ENCODE assay signal across 1 cellular context in the genomic region with DNA sequence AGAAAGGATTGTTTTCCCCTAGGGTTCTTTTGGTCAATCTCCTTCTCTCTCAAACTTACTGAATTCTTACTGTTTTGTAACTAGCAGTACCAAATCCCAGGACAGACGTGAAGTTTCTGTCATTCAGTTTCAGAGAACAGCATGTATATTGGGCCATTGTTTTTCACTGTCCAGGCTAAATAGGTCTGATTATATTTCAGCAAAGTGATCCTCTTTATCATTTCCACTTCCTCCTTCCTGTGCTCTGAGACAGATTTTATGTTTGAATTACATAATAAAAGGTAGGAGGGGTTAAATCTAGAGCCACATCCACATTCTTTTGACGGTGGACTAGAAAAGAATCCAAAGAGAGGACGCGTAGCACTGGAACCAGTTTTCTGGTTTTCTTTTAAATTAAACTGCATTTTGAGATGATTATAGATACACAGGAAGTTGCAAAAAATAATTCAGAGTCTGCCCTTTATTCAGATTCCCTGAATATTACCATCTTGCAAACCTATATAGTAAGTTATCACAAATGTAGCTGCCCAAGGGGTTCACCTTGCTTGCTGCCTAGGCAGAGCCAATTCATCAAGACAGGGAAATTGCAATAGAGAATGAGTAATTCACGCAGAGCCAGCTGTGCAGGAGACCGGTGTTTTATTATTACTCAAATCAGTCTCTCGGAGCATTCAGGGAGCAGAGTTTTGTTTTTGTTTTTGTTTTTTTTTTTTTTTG.
TF ChIP-seq lines count a peak whose summit lies in the region.

No MANE protein-coding gene starts in this region.

TF ChIP-seq in WTC11, 78 proteins besides CTCF, POLR2A, EP300 and RAD21 (continued from another document):
- TF ChIP-seq, protein P1, sequence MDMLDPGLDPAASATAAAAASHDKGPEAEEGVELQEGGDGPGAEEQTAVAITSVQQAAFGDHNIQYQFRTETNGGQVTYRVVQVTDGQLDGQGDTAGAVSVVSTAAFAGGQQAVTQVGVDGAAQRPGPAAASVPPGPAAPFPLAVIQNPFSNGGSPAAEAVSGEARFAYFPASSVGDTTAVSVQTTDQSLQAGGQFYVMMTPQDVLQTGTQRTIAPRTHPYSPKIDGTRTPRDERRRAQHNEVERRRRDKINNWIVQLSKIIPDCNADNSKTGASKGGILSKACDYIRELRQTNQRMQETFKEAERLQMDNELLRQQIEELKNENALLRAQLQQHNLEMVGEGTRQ (CRISPR knock-in tag; IDR thresholded peaks at IDR 0.05), result no peak
- no peak for TF ChIP-seq ZNF416 (CRISPR knock-in tag; IDR thresholded peaks at IDR 0.05)
- no peak for TF ChIP-seq NR3C1 (CRISPR knock-in tag; conservative IDR thresholded peaks at IDR 0.05; ENCODE audit: low read depth)
- no peak for TF ChIP-seq ZNF232 (CRISPR knock-in tag; IDR thresholded peaks at IDR 0.05)
- TF ChIP-seq, protein P2, sequence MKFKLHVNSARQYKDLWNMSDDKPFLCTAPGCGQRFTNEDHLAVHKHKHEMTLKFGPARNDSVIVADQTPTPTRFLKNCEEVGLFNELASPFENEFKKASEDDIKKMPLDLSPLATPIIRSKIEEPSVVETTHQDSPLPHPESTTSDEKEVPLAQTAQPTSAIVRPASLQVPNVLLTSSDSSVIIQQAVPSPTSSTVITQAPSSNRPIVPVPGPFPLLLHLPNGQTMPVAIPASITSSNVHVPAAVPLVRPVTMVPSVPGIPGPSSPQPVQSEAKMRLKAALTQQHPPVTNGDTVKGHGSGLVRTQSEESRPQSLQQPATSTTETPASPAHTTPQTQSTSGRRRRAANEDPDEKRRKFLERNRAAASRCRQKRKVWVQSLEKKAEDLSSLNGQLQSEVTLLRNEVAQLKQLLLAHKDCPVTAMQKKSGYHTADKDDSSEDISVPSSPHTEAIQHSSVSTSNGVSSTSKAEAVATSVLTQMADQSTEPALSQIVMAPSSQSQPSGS (CRISPR knock-in tag; IDR thresholded peaks at IDR 0.05; ENCODE audit: borderline replicate concordance, low read depth), result no peak
- TF ChIP-seq RORB (CRISPR knock-in tag; IDR thresholded peaks at IDR 0.05), result no peak
- no peak for TF ChIP-seq FOXJ3 (CRISPR knock-in tag; IDR thresholded peaks at IDR 0.05; ENCODE audit: borderline replicate concordance)
- no peak for TF ChIP-seq ZNF317 (CRISPR knock-in tag; IDR thresholded peaks at IDR 0.05; ENCODE audit: borderline replicate concordance, low read depth)
- no peak for TF ChIP-seq ATF1 (CRISPR knock-in tag; IDR thresholded peaks at IDR 0.05)
- TF ChIP-seq CREB1 (CRISPR knock-in tag; IDR thresholded peaks at IDR 0.05), result no peak
